In genomic region chr4:38950159-38950558, GRCh38 we compare ENCODE assay signal across 19 cellular contexts.
DNase-seq lines count a peak whose midpoint lies in the region; ATAC-seq, FAIRE-seq and TF ChIP-seq lines count a peak whose summit lies in the region.
"Had no signal": no experiment of that assay in that cellular context is flagged by ENCODE, and none has a peak within 500 bp of the region (broad histone marks: within the 10 kb centered on the region; RNA-seq: fewer than 3 reads in every experiment).

No MANE protein-coding gene starts in this region.

- no peak for FAIRE-seq in astrocyte (lab: Jason Lieb, UNC)
- FAIRE-seq: G401.6 had no signal

- no peak overlapping the region for H3K4me2 ChIP-seq in GM23338
- H3K4me2 ChIP-seq in astrocyte (ENCODE audit: low read length) = no peak overlapping the region

- no peaks in the 10 kb centered on the region for H3K9me2 ChIP-seq in GM23338 (ENCODE audit: insufficient read depth)

- no peak overlapping the region for H3K4me3 ChIP-seq in ACC112 (ENCODE audit: low read depth, low read length)
- no peak overlapping the region for H3K4me3 ChIP-seq in GM23338
- H3K4me3 ChIP-seq in astrocyte (ENCODE audit: insufficient read depth, low read depth, low read length) = no peak overlapping the region
- H3K4me3 ChIP-seq in mesodermal cell (ENCODE audit: extremely low read depth, insufficient read depth, low read length, poor library complexity, severe bottlenecking) = no peak overlapping the region
- H3K4me3 ChIP-seq: SJSA1 had no signal

- peak overlapping the region; percentile 71 for H3K27ac ChIP-seq in ACC112 (ENCODE audit: low read depth, low read length)
- no peak overlapping the region for H3K27ac ChIP-seq in GM23338 (ENCODE audit: low read depth)
- no peak overlapping the region for H3K27ac ChIP-seq in astrocyte (ENCODE audit: low read depth, low read length)
- peak overlapping the region; percentile 36 for H3K27ac ChIP-seq in mesodermal cell (ENCODE audit: low read depth, low read length, severe bottlenecking)
- H3K27ac ChIP-seq: SJSA1 had no signal

- H3K4me3 Mint-ChIP-seq in GM23338 (no peak overlapping the region), astrocyte (ENCODE audit: unreplicated experiment) (no peak overlapping the region)
- H3K4me3 Mint-ChIP-seq: activated CD4-positive, alpha-beta T cell treated with anti-CD3 and anti-CD28 coated beads, Interleukin-2, amount 10 ng/mL, durations not matched to agents 7 days and 5 days; effector memory CD8-positive, alpha-beta T cell had no signal

- H3K9me3 ChIP-seq in astrocyte (ENCODE audit: insufficient read depth, low read depth, low read length) (no peaks in the 10 kb centered on the region), mesodermal cell (ENCODE audit: control insufficient read depth, low read length) (no peaks in the 10 kb centered on the region)
- H3K9me3 ChIP-seq: SJSA1 had no signal

- H3K9me3 Mint-ChIP-seq in GM23338 (no peaks in the 10 kb centered on the region), astrocyte (ENCODE audit: unreplicated experiment) (no peaks in the 10 kb centered on the region)
- H3K9me3 Mint-ChIP-seq: activated CD4-positive, alpha-beta T cell treated with anti-CD3 and anti-CD28 coated beads, Interleukin-2, amount 10 ng/mL, durations not matched to agents 7 days and 5 days; effector memory CD8-positive, alpha-beta T cell had no signal

- H4K20me1 ChIP-seq in GM23338 (replicated peaks; ENCODE audit: insufficient read depth) (0 out of 2 replicates have a peak, but pooled peaks cover 4% of the 10 kb centered on the region), astrocyte (ENCODE audit: insufficient read depth, low read length) (no peaks in the 10 kb centered on the region)

- H3K36me3 ChIP-seq in ACC112 (ENCODE audit: insufficient read depth, low read length) (no peaks in the 10 kb centered on the region), GM23338 (ENCODE audit: insufficient read depth) (no peaks in the 10 kb centered on the region), astrocyte (ENCODE audit: insufficient read depth, low read length) (peaks cover 3% of the 10 kb centered on the region), mesodermal cell (ENCODE audit: control insufficient read depth, insufficient read depth, low read length) (peaks cover 3% of the 10 kb centered on the region)

- H3K4me1 ChIP-seq in ACC112 (ENCODE audit: control insufficient read depth, insufficient read depth, low read length, unreplicated experiment) (peaks cover 27% of the 10 kb centered on the region), GM23338 (ENCODE audit: insufficient read depth) (no peaks in the 10 kb centered on the region), astrocyte (ENCODE audit: insufficient read depth, low read length) (peaks cover 21% of the 10 kb centered on the region), mesodermal cell (ENCODE audit: control insufficient read depth, insufficient read depth, low read length, poor library complexity, severe bottlenecking) (peaks cover 20% of the 10 kb centered on the region)

- H3K36me3 Mint-ChIP-seq in GM23338 (ENCODE audit: low read depth) (no peaks in the 10 kb centered on the region), astrocyte (ENCODE audit: low read depth, unreplicated experiment) (peaks cover 3% of the 10 kb centered on the region)

- H3F3A ChIP-seq in GM23338 (replicated peaks; ENCODE audit: low read depth) = no peaks in the 10 kb centered on the region

- H2AFZ ChIP-seq in ACC112 (ENCODE audit: low read length, unreplicated experiment) = no peak overlapping the region
- H2AFZ ChIP-seq in GM23338 = peak overlapping the region; percentile 76; the same call in 1 of the 2 replicates
- H2AFZ ChIP-seq in astrocyte (ENCODE audit: low read depth, low read length) = no peak overlapping the region

- H3K9ac ChIP-seq in astrocyte (ENCODE audit: low read length) = no peak overlapping the region

- no peak for DNase-seq in GM23338 (ENCODE audit: low spot score)
- no peak for DNase-seq in astrocyte (ENCODE audit: low read depth)
- no peak for DNase-seq in NCI-H446 treated with DMSO at 0.1 percent for 48 hours (lab: John Stamatoyannopoulos, UW)
- DNase-seq in occipital lobe (lab: John Stamatoyannopoulos, UW) = no peak
- DNase-seq in NCI-H345 (lab: John Stamatoyannopoulos, UW) = no peak
- DNase-seq in activated CD4-positive, CD25-positive, alpha-beta regulatory T cell (lab: John Stamatoyannopoulos, UW) = no peak
- DNase-seq: activated T-cell treated with anti-CD3 and anti-CD28 coated beads for 4 hours, Calu3, kidney glomerular epithelial cell, midbrain, NCI-H1930, NCI-H524, right cardiac atrium had no signal

- H3K27me3 ChIP-seq in ACC112 (ENCODE audit: insufficient read depth, low read length) (no peaks in the 10 kb centered on the region), GM23338 (ENCODE audit: insufficient read depth) (no peaks in the 10 kb centered on the region), astrocyte (ENCODE audit: insufficient read depth, low read length) (no peaks in the 10 kb centered on the region)
- H3K27me3 ChIP-seq: SJSA1 had no signal

- H3K4me1 Mint-ChIP-seq in GM23338 = peaks cover 2% of the 10 kb centered on the region; the same call in 1 of the 3 replicates
- peaks cover 22% of the 10 kb centered on the region for H3K4me1 Mint-ChIP-seq in astrocyte (ENCODE audit: low read depth, unreplicated experiment)

- H3K27me3 Mint-ChIP-seq in GM23338 (ENCODE audit: insufficient read depth, low read depth, poor library complexity) (peaks cover 2% of the 10 kb centered on the region), astrocyte (ENCODE audit: low read depth, unreplicated experiment) (peaks cover 5% of the 10 kb centered on the region)
- H3K27me3 Mint-ChIP-seq: activated CD4-positive, alpha-beta T cell treated with anti-CD3 and anti-CD28 coated beads, Interleukin-2, amount 10 ng/mL, durations not matched to agents 7 days and 5 days had no signal

- H3K79me2 ChIP-seq in ACC112 (ENCODE audit: control insufficient read depth, insufficient read depth, low read length, unreplicated experiment) (no peaks in the 10 kb centered on the region), GM23338 (replicated peaks; ENCODE audit: insufficient read depth) (no peaks in the 10 kb centered on the region), astrocyte (ENCODE audit: insufficient read depth, low read length) (no peaks in the 10 kb centered on the region)

- no peak for ATAC-seq in GM23338
- ATAC-seq: right cardiac atrium had no signal

- 100% methylated on average over 2 of the region's 2 CpGs for WGBS in mesodermal cell (ENCODE audit: insufficient coverage in 2 of 2), 2 experiments

- H3K27ac Mint-ChIP-seq in GM23338 (no peak overlapping the region), astrocyte (ENCODE audit: unreplicated experiment) (peak overlapping the region; percentile 83)

- TF ChIP-seq CTCF in GM23338 (conservative IDR thresholded peaks at IDR 0.05; ENCODE audit: low read depth in 2 of 2) (no peak), astrocyte (IDR thresholded peaks at IDR 0.05; ENCODE audit: insufficient read depth, low read depth, low read length) (no peak)

Comparison
In these comparisons a context has a peak if more than half of its experiments do, and no peak if none do; other contexts are left out.
1. H3K27ac ChIP-seq: peak in ACC112 (single experiment) and mesodermal cell (single experiment); none in GM23338 (single experiment) and astrocyte (single experiment).